ENCODE assay signal across 11 cellular contexts in genomic region chr19:33292595-33293254, GRCh38. TPM values are rescaled to one million over a fixed set of nuclear protein-coding genes. Genes with fewer than 3 reads are reported as not detected.
DNase-seq lines count a peak whose midpoint lies in the region; ATAC-seq, FAIRE-seq and TF ChIP-seq lines count a peak whose summit lies in the region.
"Had no signal": no experiment of that assay in that cellular context is flagged by ENCODE, and none has a peak within 500 bp of the region (broad histone marks: within the 10 kb centered on the region; RNA-seq: fewer than 3 reads in every experiment).

No MANE protein-coding gene starts in this region.

- in situ Hi-C loops in mammary epithelial cell (cut with MboI; ENCODE audit: low sequenced_read_pairs in 2 of 2) = loop anchor here in 1 of 2 donors (10.0 kb wide), 1 partner anchor 82 kb away; the partner anchor contains the start of gene CEBPG

- intact Hi-C loops in mammary epithelial cell (cut with micrococcal nuclease) = no loop called here

- no peaks in the 10 kb centered on the region for H3K36me3 Mint-ChIP-seq in activated naive CD8-positive, alpha-beta T cell treated with anti-CD3 and anti-CD28 coated beads, Interleukin-2, amount 50 U/mL, for 24 hours (ENCODE audit: low read depth)

- peak; percentile 43 for DNase-seq in AG20443 (ENCODE audit: low spot score)
- DNase-seq in HS-5 (ENCODE audit: low read depth) = peak; percentile 10
- no peak for DNase-seq in mammary epithelial cell
- DNase-seq in activated naive CD8-positive, alpha-beta T cell treated with anti-CD3 and anti-CD28 coated beads, Interleukin-2, amount 50 U/mL, for 24 hours = no peak
- no peak for DNase-seq in GM12891 (ENCODE audit: insufficient read length, low spot score)
- no peak for DNase-seq in GM03348 (ENCODE audit: low spot score)
- DNase-seq: activated CD4-positive, alpha-beta T cell treated with anti-CD3 and anti-CD28 coated beads, Interleukin-2, amount 10 ng/mL, durations not matched to agents 7 days and 5 days had no signal

- no peak for ATAC-seq in activated naive CD8-positive, alpha-beta T cell treated with anti-CD3 and anti-CD28 coated beads, Interleukin-2, amount 50 U/mL, for 24 hours
- no peak for ATAC-seq in GM21723 (IDR thresholded peaks at IDR 0.05; ENCODE audit: unreplicated experiment)

- H3K36me3 ChIP-seq in mammary epithelial cell (ENCODE audit: insufficient read depth, low read length) (no peaks in the 10 kb centered on the region), muscle layer of duodenum (ENCODE audit: control insufficient read depth in 1 of 2, insufficient read depth in 2 of 2, low read length in 2 of 2) (no peaks in the 10 kb centered on the region)
- H3K36me3 ChIP-seq: ascending aorta, uterus had no signal

- H3K9me3 ChIP-seq in mammary epithelial cell (replicated peaks; ENCODE audit: insufficient read depth, low read length) = no peaks in the 10 kb centered on the region
- peaks cover 8 to 13% of the 10 kb centered on the region in 2 donors for H3K9me3 ChIP-seq in muscle layer of duodenum (ENCODE audit: control insufficient read depth in 1 of 2, low read length in 2 of 2)

- H3K9ac ChIP-seq in mammary epithelial cell (ENCODE audit: insufficient read depth, low read length) = no peak overlapping the region

- TF ChIP-seq CTCF in mammary epithelial cell (conservative IDR thresholded peaks at IDR 0.05 in 1 of 2, IDR thresholded peaks at IDR 0.05 in 1 of 2; ENCODE audit: extremely low read depth in 1 of 2, insufficient read depth in 1 of 2, low read depth in 1 of 2, low read length in 2 of 2) = no peak

- H3K4me2 ChIP-seq in mammary epithelial cell (ENCODE audit: insufficient read depth, low read depth, low read length) = peak overlapping the region; percentile 46

- H3K27ac ChIP-seq in mammary epithelial cell (ENCODE audit: insufficient read depth, low read depth, low read length) (peak overlapping the region; percentile 53), muscle layer of duodenum (ENCODE audit: low read length) (peak overlapping the region; percentile 41)
- H3K27ac ChIP-seq: ascending aorta had no signal

- H4K20me1 ChIP-seq in mammary epithelial cell (ENCODE audit: insufficient read depth, low read length) = no peaks in the 10 kb centered on the region

- H3K4me1 ChIP-seq in mammary epithelial cell (ENCODE audit: insufficient read depth, low read length) = peaks cover 37% of the 10 kb centered on the region
- H3K4me1 ChIP-seq in muscle layer of duodenum (ENCODE audit: control insufficient read depth in 1 of 2, insufficient read depth in 2 of 2, low read length in 2 of 2) = peaks cover 7 to 16% of the 10 kb centered on the region in 2 donors
- H3K4me1 ChIP-seq: ascending aorta, uterus had no signal

- FAIRE-seq in GM12891 (lab: Jason Lieb, UNC) = no peak

- no peak overlapping the region for H3K27ac Mint-ChIP-seq in activated naive CD8-positive, alpha-beta T cell treated with anti-CD3 and anti-CD28 coated beads, Interleukin-2, amount 50 U/mL, for 24 hours
- H3K27ac Mint-ChIP-seq: activated CD4-positive, alpha-beta T cell treated with anti-CD3 and anti-CD28 coated beads, Interleukin-2, amount 10 ng/mL, durations not matched to agents 7 days and 5 days had no signal

- CTCF ChIA-PET in mammary epithelial cell (lab: Charles Lee; ENCODE audit: low non-redundant PET) = no interaction called here

- H3K4me3 ChIP-seq in mammary epithelial cell (replicated peaks in 1 of 3; ENCODE audit: insufficient read depth in 1 of 3, low read depth in 2 of 3, low read length in 3 of 3) (no peak overlapping the region), muscle layer of duodenum (ENCODE audit: low read depth in 1 of 2, low read length in 2 of 2) (no peak overlapping the region)
- H3K4me3 ChIP-seq: ascending aorta, uterus had no signal

- H2AFZ ChIP-seq in mammary epithelial cell (ENCODE audit: low read depth, low read length) = peak overlapping the region; percentile 49

- H3K4me1 Mint-ChIP-seq in activated naive CD8-positive, alpha-beta T cell treated with anti-CD3 and anti-CD28 coated beads, Interleukin-2, amount 50 U/mL, for 24 hours = no peaks in the 10 kb centered on the region

- 38% methylated on average over 14 of the region's 16 CpGs for WGBS in mammary epithelial cell (ENCODE audit: low coverage, missing lambda C conversion rate)

- no TSS peak for BruUV-seq in mammary epithelial cell (replicated peaks; lab: Mats Ljungman, UMichigan)

- no peaks in the 10 kb centered on the region for H3K79me2 ChIP-seq in mammary epithelial cell (ENCODE audit: insufficient read depth, low read length)

- TF ChIP-seq POLR2A in GM12891 (IDR thresholded peaks at IDR 0.05; ENCODE audit: low read depth, low read length) = no peak

- H3K9me3 Mint-ChIP-seq in activated naive CD8-positive, alpha-beta T cell treated with anti-CD3 and anti-CD28 coated beads, Interleukin-2, amount 50 U/mL, for 24 hours = peaks cover 20% of the 10 kb centered on the region

- peaks cover 21% of the 10 kb centered on the region for H3K27me3 Mint-ChIP-seq in activated naive CD8-positive, alpha-beta T cell treated with anti-CD3 and anti-CD28 coated beads, Interleukin-2, amount 50 U/mL, for 24 hours

- H3K4me3 Mint-ChIP-seq in activated naive CD8-positive, alpha-beta T cell treated with anti-CD3 and anti-CD28 coated beads, Interleukin-2, amount 50 U/mL, for 24 hours = no peak overlapping the region
- H3K4me3 Mint-ChIP-seq: activated CD4-positive, alpha-beta T cell treated with anti-CD3 and anti-CD28 coated beads, Interleukin-2, amount 10 ng/mL, durations not matched to agents 7 days and 5 days had no signal

- dilution Hi-C loops in mammary epithelial cell (cut with HindIII; ENCODE audit: low sequenced_read_pairs) = loop anchor here (5.0 kb wide), 3 partner anchors 55 to 130 kb away; no protein-coding TSS in a partner anchor

- H3K27me3 ChIP-seq in mammary epithelial cell (ENCODE audit: insufficient read depth, low read length) (no peaks in the 10 kb centered on the region), muscle layer of duodenum (ENCODE audit: low read depth, low read length) (no peaks in the 10 kb centered on the region)
- H3K27me3 ChIP-seq: ascending aorta, uterus had no signal

TF ChIP-seq in GM12891, 5 proteins besides CTCF, POLR2A, EP300 and RAD21:
- TF ChIP-seq TAF1 (IDR thresholded peaks at IDR 0.05; ENCODE audit: low read depth, low read length) (no peak), POU2F2 (IDR thresholded peaks at IDR 0.05; ENCODE audit: low read depth, low read length) (no peak), POLR2AphosphoS5 (IDR thresholded peaks at IDR 0.05; ENCODE audit: low read depth, low read length) (no peak), PAX5 (IDR thresholded peaks at IDR 0.05; ENCODE audit: insufficient read depth, low read length, severe bottlenecking) (no peak), SPI1 (IDR thresholded peaks at IDR 0.05; ENCODE audit: low read depth, low read length) (no peak)

RNA-seq across cellular contexts. Expression of gene CEBPA, which starts 9.6 kb away (rescaled TPM):
- total RNA-seq in mammary epithelial cell = 1 to 10 TPM; 2.8 to 3.3 TPM
- polyA plus RNA-seq in mammary epithelial cell = 1.1 TPM
- polyA minus RNA-seq in mammary epithelial cell = 0.47 TPM
- polyA plus RNA-seq in GM12891 (2012; ENCODE audit: low read depth, missing spikeins) = not detected

Comparison
In these comparisons a context has a peak if more than half of its experiments do, and no peak if none do; other contexts are left out.
1. DNase-seq: peak in AG20443 (single experiment) and HS-5 (single experiment); none in mammary epithelial cell (single experiment), activated naive CD8-positive, alpha-beta T cell treated with anti-CD3 and anti-CD28 coated beads, Interleukin-2, amount 50 U/mL, for 24 hours (single experiment), GM12891 (single experiment) and GM03348 (single experiment).